In genomic region chr10:24382596-24382978, GRCh38 we compare ENCODE assay signal across 11 cellular contexts.
DNase-seq lines count a peak whose midpoint lies in the region; ATAC-seq and TF ChIP-seq lines count a peak whose summit lies in the region.
"Had no signal": no experiment of that assay in that cellular context is flagged by ENCODE, and none has a peak within 500 bp of the region (broad histone marks: within the 10 kb centered on the region; RNA-seq: fewer than 3 reads in every experiment).

No MANE protein-coding gene starts in this region.

- H3K27me3 ChIP-seq in right atrium auricular region (no peaks in the 10 kb centered on the region), HUES6 (ENCODE audit: control insufficient read depth, insufficient read depth, low read length) (no peaks in the 10 kb centered on the region), esophagus squamous epithelium (no peaks in the 10 kb centered on the region), suprapubic skin (no peaks in the 10 kb centered on the region)

- ATAC-seq in left ventricle myocardium superior (no peak), HG02642 (IDR thresholded peaks at IDR 0.05; ENCODE audit: poor library complexity, unreplicated experiment) (no peak)

- TF ChIP-seq POLR2A in esophagus squamous epithelium (IDR thresholded peaks at IDR 0.05), result no peak
- TF ChIP-seq POLR2A in suprapubic skin (IDR thresholded peaks at IDR 0.05), result no peak

- TF ChIP-seq CTCF in right atrium auricular region (IDR thresholded peaks at IDR 0.05) (no peak), esophagus squamous epithelium (IDR thresholded peaks at IDR 0.05) (no peak), suprapubic skin (IDR thresholded peaks at IDR 0.05) (no peak)

- intact Hi-C loops in left ventricle myocardium superior (cut with micrococcal nuclease), result no loop called here
- intact Hi-C loops in esophagus squamous epithelium (cut with DNase I), result no loop called here

- H3K4me3 ChIP-seq in right atrium auricular region (no peak overlapping the region), HUES6 (ENCODE audit: low read depth, low read length) (no peak overlapping the region), esophagus squamous epithelium (no peak overlapping the region), suprapubic skin (no peak overlapping the region)

- peak overlapping the region; percentile 34 for H3K9ac ChIP-seq in HUES6 (ENCODE audit: low read length)

- H3K27ac ChIP-seq in right atrium auricular region (peak overlapping the region; percentile 45 to 56), HUES6 (ENCODE audit: low read depth, low read length) (peak overlapping the region; percentile 83; the same call in 1 of the 2 replicates), esophagus squamous epithelium (peak overlapping the region; percentile 69 to 91 (median 82)), suprapubic skin (peak overlapping the region; percentile 84)

- H3K4me1 ChIP-seq in right atrium auricular region, result peaks cover 0 to 13% of the 10 kb centered on the region in 2 donors
- H3K4me1 ChIP-seq in HUES6 (ENCODE audit: control insufficient read depth, insufficient read depth, low read length), result peaks cover 45% of the 10 kb centered on the region
- H3K4me1 ChIP-seq in esophagus squamous epithelium, result peaks cover 14 to 34% (median 17%) of the 10 kb centered on the region in 3 donors
- H3K4me1 ChIP-seq in suprapubic skin, result peaks cover 28% of the 10 kb centered on the region

- DNase-seq in right atrium auricular region (ENCODE audit: low spot score), result no peak
- DNase-seq in left ventricle myocardium superior, result no peak
- no peak for DNase-seq in esophagus squamous epithelium (lab: John Stamatoyannopoulos, UW)
- DNase-seq in suprapubic skin (ENCODE audit: low spot score in 2 of 2), result no peak
- no peak for DNase-seq in amniotic stem cell (lab: John Stamatoyannopoulos, UW)
- DNase-seq in glomerular visceral epithelial cell (ENCODE audit: extremely low spot score), result no peak
- DNase-seq: activated effector memory CD4-positive, alpha-beta T cell treated with anti-CD3 and anti-CD28 coated beads, Interleukin-2, amount 50 U/mL, for 16 hours; CD4-positive, CD25-positive, alpha-beta regulatory T cell; HCEC 1CT had no signal

- 29 to 43% methylated on average over 3 of the region's 3 CpGs for WGBS in esophagus squamous epithelium, 2 donors
- 38% methylated on average over 3 of the region's 3 CpGs for WGBS in suprapubic skin

- no peak for TF ChIP-seq EP300 in suprapubic skin (IDR thresholded peaks at IDR 0.05)

- peaks cover 9% of the 10 kb centered on the region for H3K36me3 ChIP-seq in right atrium auricular region
- H3K36me3 ChIP-seq in HUES6 (ENCODE audit: control insufficient read depth, insufficient read depth, low read length), result peaks cover 6% of the 10 kb centered on the region; the same call in 1 of the 2 replicates
- H3K36me3 ChIP-seq in esophagus squamous epithelium, result peaks cover 0 to 47% (median 0%) of the 10 kb centered on the region in 3 donors
- H3K36me3 ChIP-seq in suprapubic skin, result peaks cover 4% of the 10 kb centered on the region

- H3K9me3 ChIP-seq in right atrium auricular region (no peaks in the 10 kb centered on the region), HUES6 (ENCODE audit: control insufficient read depth, insufficient read depth, low read depth, low read length) (no peaks in the 10 kb centered on the region), esophagus squamous epithelium (no peaks in the 10 kb centered on the region), suprapubic skin (no peaks in the 10 kb centered on the region)
